Comparison of ENCODE assay signal across 10 cellular contexts in genomic region chr19:46913198-46913851, GRCh38. TPM values are rescaled to one million over a fixed set of nuclear protein-coding genes. Genes with fewer than 3 reads are reported as not detected.
DNase-seq lines count a peak whose midpoint lies in the region; ATAC-seq and TF ChIP-seq lines count a peak whose summit lies in the region.
"Had no signal": no experiment of that assay in that cellular context is flagged by ENCODE, and none has a peak within 500 bp of the region (broad histone marks: within the 10 kb centered on the region; RNA-seq: fewer than 3 reads in every experiment).

No MANE protein-coding gene starts in this region.

- TF ChIP-seq POLR2A in breast epithelium (IDR thresholded peaks at IDR 0.05) (no peak), upper lobe of left lung (IDR thresholded peaks at IDR 0.05) (no peak)

- POLR2A ChIA-PET in MCF 10A (lab: Yijun Ruan, JAX), result interaction anchor here (0.6 to 1.1 kb wide), 4 partner anchors 10 to 128 kb away, joined by 3 to 5 read pairs (median 3); partner anchors contain the start of gene AP2S1

- H3K36me3 ChIP-seq in breast epithelium (no peaks in the 10 kb centered on the region), lung (ENCODE audit: control insufficient read depth in 2 of 2, insufficient read depth in 2 of 2, low read length in 2 of 2) (peaks cover 0 to 2% of the 10 kb centered on the region in 2 donors), upper lobe of left lung (peaks cover 0 to under 1% (median 0%) of the 10 kb centered on the region in 4 donors)

- ATAC-seq in lung (ENCODE audit: insufficient read depth, low FRiP score), result peak; percentile 34
- ATAC-seq in upper lobe of left lung (ENCODE audit: low FRiP score in 2 of 2), result peak in 1 of 2 donors; percentile 71
- ATAC-seq in HG02759 (IDR thresholded peaks at IDR 0.05; ENCODE audit: unreplicated experiment), result no peak

- DNase-seq in MCF 10A (ENCODE audit: unreplicated experiment) (no peak), breast epithelium (ENCODE audit: low spot score in 2 of 2) (no peak), lung (ENCODE audit: low spot score) (no peak), upper lobe of left lung (no peak), cortex of kidney (lab: John Stamatoyannopoulos, UW) (no peak), activated gamma-delta T cell (lab: John Stamatoyannopoulos, UW) (no peak)
- DNase-seq: NCI-H526, retina had no signal

- CTCF ChIA-PET in MCF 10A (lab: Yijun Ruan, JAX), result interaction anchor here (0.8 kb wide), 2 partner anchors 29 to 77 kb away, joined by 3 read pairs; no protein-coding TSS in a partner anchor

- H3K4me3 ChIP-seq in breast epithelium, result no peak overlapping the region
- H3K4me3 ChIP-seq in lung, result no peak overlapping the region
- no peak overlapping the region for H3K4me3 ChIP-seq in upper lobe of left lung

- peaks cover 0 to 1% of the 10 kb centered on the region in 2 donors for H3K4me1 ChIP-seq in breast epithelium
- peaks cover 7 to 38% of the 10 kb centered on the region in 2 donors for H3K4me1 ChIP-seq in lung (ENCODE audit: control insufficient read depth in 2 of 2, insufficient read depth in 2 of 2, low read length in 2 of 2)
- peaks cover 25 to 60% (median 41%) of the 10 kb centered on the region in 4 donors for H3K4me1 ChIP-seq in upper lobe of left lung

- peak in 1 of 4 donors; percentile 12 for TF ChIP-seq EP300 in upper lobe of left lung (IDR thresholded peaks at IDR 0.05)

- peaks cover 33% of the 10 kb centered on the region for H3K4me1 Mint-ChIP-seq in MCF 10A (ENCODE audit: insufficient read depth, unreplicated experiment)
- peaks cover 72% of the 10 kb centered on the region for H3K4me1 Mint-ChIP-seq in brain

- H3K36me3 Mint-ChIP-seq in MCF 10A (ENCODE audit: insufficient read depth, unreplicated experiment), result peaks cover 11% of the 10 kb centered on the region
- peaks cover 20% of the 10 kb centered on the region for H3K36me3 Mint-ChIP-seq in brain

- H3K27me3 ChIP-seq in breast epithelium, result no peaks in the 10 kb centered on the region
- H3K27me3 ChIP-seq in lung (ENCODE audit: control insufficient read depth, insufficient read depth), result no peaks in the 10 kb centered on the region
- no peaks in the 10 kb centered on the region for H3K27me3 ChIP-seq in upper lobe of left lung

- intact Hi-C loops in MCF 10A (cut with micrococcal nuclease) (no loop called here), breast epithelium (cut with DNase I; ENCODE audit: low total_unique reads) (loop anchor here (2.0 kb wide), 1 partner anchor 55 kb away; no protein-coding TSS in a partner anchor)

- WGBS in lung, 2 donors, result 60 to 85% methylated on average over 6 of the region's 6 CpGs
- 61 to 65% methylated on average over 6 of the region's 6 CpGs for WGBS in upper lobe of left lung, 2 donors

- TF ChIP-seq CTCF in MCF 10A (IDR thresholded peaks at IDR 0.05; ENCODE audit: unreplicated experiment) (no peak), breast epithelium (IDR thresholded peaks at IDR 0.05) (no peak), brain (conservative IDR thresholded peaks at IDR 0.05) (no peak), lung (IDR thresholded peaks at IDR 0.05; ENCODE audit: control extremely low read depth, extremely low read depth) (no peak), upper lobe of left lung (IDR thresholded peaks at IDR 0.05) (no peak)

- H3K9me3 ChIP-seq in breast epithelium (no peaks in the 10 kb centered on the region), lung (ENCODE audit: control insufficient read depth in 2 of 2, insufficient read depth in 1 of 2, low read length in 1 of 2) (no peaks in the 10 kb centered on the region), upper lobe of left lung (no peaks in the 10 kb centered on the region)

- H3K9me3 Mint-ChIP-seq in MCF 10A (ENCODE audit: unreplicated experiment) (no peaks in the 10 kb centered on the region), brain (peaks cover 0 to 4% (median 0%) of the 10 kb centered on the region in 5 experiments)

- no peaks in the 10 kb centered on the region for H3K27me3 Mint-ChIP-seq in MCF 10A (ENCODE audit: insufficient read depth, unreplicated experiment)
- H3K27me3 Mint-ChIP-seq in brain, result no peaks in the 10 kb centered on the region

- H3K27ac ChIP-seq in breast epithelium, result peak overlapping the region in 1 of 2 donors; percentile 19
- peak overlapping the region; percentile 18 to 71 for H3K27ac ChIP-seq in lung (ENCODE audit: low read depth in 1 of 2, low read length in 1 of 2)
- peak overlapping the region; percentile 18 to 54 (median 28) for H3K27ac ChIP-seq in upper lobe of left lung

- peak overlapping the region; percentile 68 for H3K27ac Mint-ChIP-seq in MCF 10A (ENCODE audit: low read depth, unreplicated experiment)
- H3K27ac Mint-ChIP-seq in brain, result peak overlapping the region; percentile 0 to 61 (median 38)

- BruUV-seq in MCF 10A (replicated peaks; lab: Mats Ljungman, UMichigan), result no TSS peak

- H3K4me3 Mint-ChIP-seq in MCF 10A (ENCODE audit: unreplicated experiment), result no peak overlapping the region
- peak overlapping the region in 4 of 5 experiments; percentile 10 to 62 (median 53) for H3K4me3 Mint-ChIP-seq in brain

RNA-seq across cellular contexts. Expression of gene ARHGAP35, which starts 52.5 kb away (rescaled TPM):
- total RNA-seq in MCF 10A (2022), result 46.9 and 52.1 TPM in 2 replicates
- total RNA-seq in breast epithelium, result 10 to 100 TPM; 44.8 to 61.9 (median 60.3) TPM
- polyA plus RNA-seq in brain (ENCODE audit: insufficient read depth, low read depth, low replicate concordance), result 46.0 TPM
- 10 to 100 TPM; 48.8 to 53.5 TPM for total RNA-seq in lung
- polyA plus RNA-seq in lung, result 10 to 100 TPM; 12.2 to 24.2 TPM
- 10 to 100 TPM; 56.0 to 80.6 (median 65.7) TPM for total RNA-seq in upper lobe of left lung
